In genomic region chr10:95530021-95530420, GRCh38 we compare ENCODE assay signal across 32 cellular contexts. TPM values are rescaled to one million over a fixed set of nuclear protein-coding genes. Genes with fewer than 3 reads are reported as not detected.
DNase-seq lines count a peak whose midpoint lies in the region; ATAC-seq and TF ChIP-seq lines count a peak whose summit lies in the region.
"Had no signal": no experiment of that assay in that cellular context is flagged by ENCODE, and none has a peak within 500 bp of the region (broad histone marks: within the 10 kb centered on the region; RNA-seq: fewer than 3 reads in every experiment).

No MANE protein-coding gene starts in this region.

- H3K4me1 Mint-ChIP-seq in endothelial cell (ENCODE audit: unreplicated experiment), result peaks cover 78% of the 10 kb centered on the region
- peaks cover 5% of the 10 kb centered on the region for H3K4me1 Mint-ChIP-seq in activated T-helper 2 cell treated with anti-CD3 and anti-CD28 coated beads, Interferon-gamma antibody, Interleukin-2, Interleukin-4, amounts not matched to agents 10 μg/mL and 5 μg/mL and 100 μg/mL, durations not matched to agents 14 hours and 24 hours and 36 hours (ENCODE audit: low read depth)

- H3K4me3 Mint-ChIP-seq in endothelial cell (ENCODE audit: unreplicated experiment), result no peak overlapping the region
- H3K4me3 Mint-ChIP-seq in activated T-helper 2 cell treated with anti-CD3 and anti-CD28 coated beads, Interferon-gamma antibody, Interleukin-2, Interleukin-4, amounts not matched to agents 10 μg/mL and 5 μg/mL and 100 μg/mL, durations not matched to agents 14 hours and 24 hours and 36 hours (ENCODE audit: low read depth), result no peak overlapping the region
- H3K4me3 Mint-ChIP-seq: activated CD4-positive, alpha-beta T cell treated with anti-CD3 and anti-CD28 coated beads for 36 hours; CD4-positive, alpha-beta T cell; effector memory CD8-positive, alpha-beta T cell; immature natural killer cell; naive thymus-derived CD4-positive, alpha-beta T cell had no signal

- H3K36me3 Mint-ChIP-seq in endothelial cell (ENCODE audit: low read depth, unreplicated experiment), result peaks cover 11% of the 10 kb centered on the region
- no peaks in the 10 kb centered on the region for H3K36me3 Mint-ChIP-seq in activated T-helper 2 cell treated with anti-CD3 and anti-CD28 coated beads, Interferon-gamma antibody, Interleukin-2, Interleukin-4, amounts not matched to agents 10 μg/mL and 5 μg/mL and 100 μg/mL, durations not matched to agents 14 hours and 24 hours and 36 hours (ENCODE audit: low read depth)
- H3K36me3 Mint-ChIP-seq: immature natural killer cell; naive thymus-derived CD4-positive, alpha-beta T cell had no signal

- DNase-seq in heart right ventricle (no peak), left cardiac atrium (no peak), endothelial cell (ENCODE audit: low spot score) (no peak), psoas muscle (no peak), uterus (no peak), NCI-H2029 (lab: John Stamatoyannopoulos, UW) (no peak), NAMALWA (ENCODE audit: low spot score) (no peak)
- no peak for DNase-seq in activated T-helper 2 cell treated with anti-CD3 and anti-CD28 coated beads, Interferon-gamma antibody, Interleukin-2, Interleukin-4, amounts not matched to agents 10 μg/mL and 5 μg/mL and 100 μg/mL, durations not matched to agents 14 hours and 24 hours and 36 hours (ENCODE audit: low spot score)
- DNase-seq: activated CD4-positive, alpha-beta T cell treated with anti-CD3 and anti-CD28 coated beads for 36 hours; activated CD8-positive, alpha-beta memory T cell treated with anti-CD3 and anti-CD28 coated beads for 24 hours; activated naive CD4-positive, alpha-beta T cell; activated T-cell treated with anti-CD3 and anti-CD28 coated beads, Interleukin-2, amount 50 U/mL, for 1 hour; AML-193; amniotic stem cell; CD4-positive, alpha-beta T cell; colonic mucosa; effector memory CD8-positive, alpha-beta T cell; foreskin melanocyte; hypothalamus; immature natural killer cell; KBM-7; naive thymus-derived CD4-positive, alpha-beta T cell; NCI-H2081; NCI-H345; NCI-H82; stimulated activated CD4-positive, alpha-beta T cell treated with anti-CD3 and anti-CD28 coated beads, Interleukin-2, amount 100 ng/mL, for 24 hours had no signal

- H3K4me1 ChIP-seq in heart right ventricle, result peaks cover 10 to 96% (median 82%) of the 10 kb centered on the region in 9 donors
- peaks cover 80% of the 10 kb centered on the region for H3K4me1 ChIP-seq in psoas muscle
- peaks cover 0 to 16% of the 10 kb centered on the region in 2 donors for H3K4me1 ChIP-seq in uterus

- no peaks in the 10 kb centered on the region for H3K9me3 ChIP-seq in heart right ventricle
- no peaks in the 10 kb centered on the region for H3K9me3 ChIP-seq in psoas muscle
- H3K9me3 ChIP-seq in uterus, result no peaks in the 10 kb centered on the region
- H3K9me3 ChIP-seq: A549, breast epithelium, colonic mucosa had no signal

- peaks cover 10% of the 10 kb centered on the region for H3K27me3 Mint-ChIP-seq in endothelial cell (ENCODE audit: unreplicated experiment)
- no peaks in the 10 kb centered on the region for H3K27me3 Mint-ChIP-seq in activated T-helper 2 cell treated with anti-CD3 and anti-CD28 coated beads, Interferon-gamma antibody, Interleukin-2, Interleukin-4, amounts not matched to agents 10 μg/mL and 5 μg/mL and 100 μg/mL, durations not matched to agents 14 hours and 24 hours and 36 hours (ENCODE audit: low read depth)

- TF ChIP-seq CTCF in heart right ventricle (IDR thresholded peaks at IDR 0.05) (no peak), endothelial cell (IDR thresholded peaks at IDR 0.05; ENCODE audit: unreplicated experiment) (no peak), psoas muscle (IDR thresholded peaks at IDR 0.05) (no peak), uterus (IDR thresholded peaks at IDR 0.05) (no peak)

- H3K4me3 ChIP-seq in heart right ventricle (no peak overlapping the region), psoas muscle (no peak overlapping the region), uterus (no peak overlapping the region)
- H3K4me3 ChIP-seq: A549, breast epithelium, colonic mucosa, SK-N-MC had no signal

- WGBS in heart right ventricle, 2 donors, result 93 to 95% methylated on average over 2 of the region's 2 CpGs
- 93 to 97% (median 93%) methylated on average over 2 of the region's 2 CpGs for WGBS in psoas muscle, 3 donors

- ATAC-seq in heart right ventricle (no peak), left cardiac atrium (no peak), psoas muscle (no peak)
- ATAC-seq: effector memory CD8-positive, alpha-beta T cell; esophagus mucosa; left lobe of liver; naive thymus-derived CD4-positive, alpha-beta T cell had no signal

- no peaks in the 10 kb centered on the region for H3K9me3 Mint-ChIP-seq in endothelial cell (ENCODE audit: unreplicated experiment)
- no peaks in the 10 kb centered on the region for H3K9me3 Mint-ChIP-seq in activated T-helper 2 cell treated with anti-CD3 and anti-CD28 coated beads, Interferon-gamma antibody, Interleukin-2, Interleukin-4, amounts not matched to agents 10 μg/mL and 5 μg/mL and 100 μg/mL, durations not matched to agents 14 hours and 24 hours and 36 hours
- H3K9me3 Mint-ChIP-seq: CD4-positive, alpha-beta T cell; effector memory CD8-positive, alpha-beta T cell; immature natural killer cell; naive thymus-derived CD4-positive, alpha-beta T cell had no signal

- H3K27me3 ChIP-seq in heart right ventricle, result no peaks in the 10 kb centered on the region
- H3K27me3 ChIP-seq in psoas muscle (ENCODE audit: insufficient read depth in 3 of 3, low read length in 2 of 3), result no peaks in the 10 kb centered on the region
- no peaks in the 10 kb centered on the region for H3K27me3 ChIP-seq in uterus
- H3K27me3 ChIP-seq: breast epithelium, colonic mucosa had no signal

- intact Hi-C loops in heart right ventricle (cut with DNase I), result loop anchor here in 1 of 10 donors (2.0 kb wide), 1 partner anchor 63 kb away; no protein-coding TSS in a partner anchor
- intact Hi-C loops in left cardiac atrium (cut with DNase I), result no loop called here
- intact Hi-C loops in psoas muscle (cut with DNase I), result no loop called here
- intact Hi-C loops in uterus (cut with DNase I; ENCODE audit: low total_unique reads), result no loop called here
- intact Hi-C loops in activated T-helper 2 cell treated with anti-CD3 and anti-CD28 coated beads, Interferon-gamma antibody, Interleukin-2, Interleukin-4, amounts not matched to agents 10 μg/mL and 5 μg/mL and 100 μg/mL, durations not matched to agents 14 hours and 24 hours and 36 hours (cut with micrococcal nuclease), result no loop called here

- TF ChIP-seq POLR2A in uterus (IDR thresholded peaks at IDR 0.05), result no peak

- peak overlapping the region in 7 of 10 donors; percentile 9 to 71 (median 36) for H3K27ac ChIP-seq in heart right ventricle
- H3K27ac ChIP-seq in psoas muscle, result peak overlapping the region; percentile 77
- peak overlapping the region; percentile 77 to 94 for H3K27ac ChIP-seq in uterus
- H3K27ac ChIP-seq: A549, RWPE1, SK-N-MC had no signal

- H3K36me3 ChIP-seq in heart right ventricle, result no peaks in the 10 kb centered on the region
- no peaks in the 10 kb centered on the region for H3K36me3 ChIP-seq in psoas muscle (ENCODE audit: insufficient read depth in 1 of 2, low read depth in 1 of 2)
- no peaks in the 10 kb centered on the region for H3K36me3 ChIP-seq in uterus
- H3K36me3 ChIP-seq: breast epithelium, colonic mucosa had no signal

- H3K27ac Mint-ChIP-seq in endothelial cell (ENCODE audit: unreplicated experiment), result peak overlapping the region; percentile 94
- no peak overlapping the region for H3K27ac Mint-ChIP-seq in activated T-helper 2 cell treated with anti-CD3 and anti-CD28 coated beads, Interferon-gamma antibody, Interleukin-2, Interleukin-4, amounts not matched to agents 10 μg/mL and 5 μg/mL and 100 μg/mL, durations not matched to agents 14 hours and 24 hours and 36 hours
- H3K27ac Mint-ChIP-seq: activated CD4-positive, alpha-beta T cell treated with anti-CD3 and anti-CD28 coated beads for 36 hours; CD4-positive, alpha-beta T cell; effector memory CD8-positive, alpha-beta T cell; immature natural killer cell; naive thymus-derived CD4-positive, alpha-beta T cell had no signal

RNA-seq across cellular contexts. Expression of gene SORBS1, which starts 31.1 kb away (rescaled TPM):
- total RNA-seq in heart right ventricle (1,000 to 10,000 TPM in 6 of 10 donors, 100 to 1,000 TPM in 4; 528 to 1,253 (median 1,130) TPM), left cardiac atrium (100 to 1,000 TPM; 465 to 617 TPM), endothelial cell (ENCODE audit: unreplicated experiment) (103 TPM), psoas muscle (100 to 1,000 TPM in 3 of 4 donors, 10 to 100 TPM in 1; 71.1 to 306 (median 160) TPM), uterus (100 to 1,000 TPM in 3 of 4 donors, 10 to 100 TPM in 1; 89.9 to 422 (median 271) TPM)
- polyA plus RNA-seq in heart right ventricle (100 to 1,000 TPM; 140 to 350 TPM), psoas muscle (100 to 1,000 TPM in 2 of 3 donors, 10 to 100 TPM in 1; 17.3 to 270 (median 121) TPM)
- total RNA-seq in activated T-helper 2 cell treated with anti-CD3 and anti-CD28 coated beads, Interferon-gamma antibody, Interleukin-2, Interleukin-4, amounts not matched to agents 10 μg/mL and 5 μg/mL and 100 μg/mL, durations not matched to agents 14 hours and 24 hours and 36 hours, result 0.43 and 1.3 TPM in 2 replicates

Comparison
In these comparisons a context has a peak if more than half of its experiments do, and no peak if none do; other contexts are left out.
1. RNA of gene SORBS1, which starts 31.1 kb away (total RNA-seq): 528 to 1,253 TPM in heart right ventricle, 465 to 617 TPM in left cardiac atrium, 89.9 to 422 TPM in uterus, 71.1 to 306 TPM in psoas muscle and 103 TPM in endothelial cell (single experiment); 0.43 to 1.3 TPM in activated T-helper 2 cell treated with anti-CD3 and anti-CD28 coated beads, Interferon-gamma antibody, Interleukin-2, Interleukin-4, amounts not matched to agents 10 μg/mL and 5 μg/mL and 100 μg/mL, durations not matched to agents 14 hours and 24 hours and 36 hours; every median in the first group is over 10 times any median in the second.
2. Peak in every context shown above with its lines, with median percentiles within 50 percentile points of each other: H3K27ac ChIP-seq.